Comparison of ENCODE assay signal across 14 cellular contexts in the genomic region with DNA sequence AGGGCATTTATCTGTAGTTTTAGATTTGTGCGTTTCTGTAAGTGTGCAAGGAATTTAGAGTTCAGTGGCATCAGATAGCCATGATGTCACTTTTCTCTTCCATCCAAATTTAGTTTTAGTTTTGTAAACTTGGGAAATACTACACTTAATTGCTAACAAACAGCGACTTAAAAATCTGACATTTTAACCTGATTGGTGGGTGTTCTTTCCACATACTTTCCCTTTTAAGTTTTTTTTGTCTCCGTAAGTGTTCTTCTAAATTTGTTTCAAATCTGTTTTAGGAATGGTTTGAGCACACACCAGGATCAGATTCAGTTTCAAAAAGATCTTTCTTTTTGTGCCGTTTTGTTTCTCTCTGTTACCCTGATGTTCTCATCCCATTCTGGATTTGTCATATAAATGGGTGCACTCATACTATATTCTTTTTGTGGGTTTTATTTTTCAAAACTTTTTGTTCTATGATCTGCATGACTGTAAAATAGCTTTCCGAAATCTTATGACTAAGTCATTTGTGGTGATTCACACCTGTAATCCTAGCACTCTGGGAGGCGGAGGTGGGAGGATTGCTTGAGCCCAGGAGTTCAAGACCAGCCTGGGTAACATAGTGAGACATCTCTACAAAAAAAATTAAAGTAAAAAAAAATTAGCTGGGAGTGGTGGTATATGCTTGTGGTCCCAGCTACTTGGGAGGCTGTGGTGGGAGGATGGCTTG. TPM values are rescaled to one million over a fixed set of nuclear protein-coding genes. Genes with fewer than 3 reads are reported as not detected.
DNase-seq lines count a peak whose midpoint lies in the region; ATAC-seq and TF ChIP-seq lines count a peak whose summit lies in the region.
"Had no signal": no experiment of that assay in that cellular context is flagged by ENCODE, and none has a peak within 500 bp of the region (broad histone marks: within the 10 kb centered on the region; RNA-seq: fewer than 3 reads in every experiment).

No MANE protein-coding gene starts in this region.

- no peaks in the 10 kb centered on the region for H3K9me3 ChIP-seq in transverse colon
- H3K9me3 ChIP-seq: esophagus squamous epithelium, upper lobe of left lung had no signal

- TF ChIP-seq CTCF in fibroblast of the aortic adventitia (IDR thresholded peaks at IDR 0.05; ENCODE audit: insufficient read depth, low read length), result no peak
- no peak for TF ChIP-seq CTCF in transverse colon (IDR thresholded peaks at IDR 0.05)

- DNase-seq in activated CD8-positive, alpha-beta memory T cell treated with anti-CD3 and anti-CD28 coated beads, Interleukin-2, amount 10 ng/mL, durations not matched to agents 7 days and 5 days, result no peak
- no peak for DNase-seq in activated CD8-positive, alpha-beta memory T cell treated with anti-CD3 and anti-CD28 coated beads, Interleukin-2, amount 50 U/mL, for 4 hours
- DNase-seq in activated CD4-positive, alpha-beta memory T cell treated with anti-CD3 and anti-CD28 coated beads, Interleukin-2, amount 10 ng/mL, durations not matched to agents 7 days and 5 days, result no peak
- DNase-seq in fibroblast of the aortic adventitia (ENCODE audit: low read depth), result peak; percentile 30
- DNase-seq in stimulated activated naive CD8-positive, alpha-beta T cell treated with anti-CD3 and anti-CD28 coated beads, Interleukin-15, amount 100 ng/mL, for 72 hours, result peak in 1 of 2 donors; percentile 51
- no peak for DNase-seq in transverse colon
- no peak for DNase-seq in activated gamma-delta T cell (lab: John Stamatoyannopoulos, UW)
- DNase-seq in GM19240 (ENCODE audit: insufficient read length, low spot score), result no peak
- DNase-seq: brain microvascular endothelial cell, esophagus squamous epithelium, NCI-H2227 treated with DMSO at 0.1 percent for 48 hours, occipital lobe, SHP77 had no signal

- H3K4me3 ChIP-seq in fibroblast of the aortic adventitia (ENCODE audit: low read depth, low read length) (peak overlapping the region; percentile 20), transverse colon (no peak overlapping the region)
- H3K4me3 ChIP-seq: esophagus squamous epithelium, upper lobe of left lung had no signal

- WGBS in transverse colon (ENCODE audit: low coverage in 1 of 2), 2 donors, result 74 to 75% methylated on average over 5 to 6 of the region's 6 CpGs

- TF ChIP-seq POLR2A in transverse colon (IDR thresholded peaks at IDR 0.05), result no peak

- no peaks in the 10 kb centered on the region for H3K27me3 ChIP-seq in transverse colon
- H3K27me3 ChIP-seq: brain microvascular endothelial cell, esophagus squamous epithelium, upper lobe of left lung had no signal

- POLR2A ChIA-PET in activated CD4-positive, alpha-beta memory T cell treated with anti-CD3 and anti-CD28 coated beads, Interleukin-2, amount 10 ng/mL, durations not matched to agents 7 days and 5 days (lab: Charles Lee), result interaction anchor here (0.9 to 2.0 kb wide), 4 partner anchors 24 to 303 kb away, joined by 3 to 5 read pairs (median 4); partner anchors contain the start of genes SOCS4 and WDHD1

- H3K27ac ChIP-seq in transverse colon, result peak overlapping the region in 2 of 4 donors; percentile 2
- H3K27ac ChIP-seq: brain microvascular endothelial cell, upper lobe of left lung had no signal

- peaks cover 7% of the 10 kb centered on the region for H3K36me3 Mint-ChIP-seq in activated CD8-positive, alpha-beta memory T cell treated with anti-CD3 and anti-CD28 coated beads, Interleukin-2, amount 10 ng/mL, durations not matched to agents 7 days and 5 days
- peaks cover 12% of the 10 kb centered on the region for H3K36me3 Mint-ChIP-seq in activated CD4-positive, alpha-beta memory T cell treated with anti-CD3 and anti-CD28 coated beads, Interleukin-2, amount 10 ng/mL, durations not matched to agents 7 days and 5 days (ENCODE audit: low read depth)

- intact Hi-C loops in transverse colon (cut with DNase I; ENCODE audit: low total_unique reads), result no loop called here

- in situ Hi-C loops in transverse colon (cut with MboI; ENCODE audit: low pct_ligation_motif_present in 1 of 4, low pct_unique_long_range_greater_than_20kb in 1 of 4, low sequenced_read_pairs in 3 of 4), result no loop called here

- CTCF ChIA-PET in activated CD8-positive, alpha-beta memory T cell treated with anti-CD3 and anti-CD28 coated beads, Interleukin-2, amount 10 ng/mL, durations not matched to agents 7 days and 5 days (lab: Charles Lee), result interaction anchor here (8.1 kb wide), 1 partner anchor 22 kb away, joined by 69 read pairs; no protein-coding TSS in a partner anchor
- CTCF ChIA-PET in activated CD4-positive, alpha-beta memory T cell treated with anti-CD3 and anti-CD28 coated beads, Interleukin-2, amount 10 ng/mL, durations not matched to agents 7 days and 5 days (lab: Charles Lee), result interaction anchor here (0.6 to 1.2 kb wide), 3 partner anchors 24 to 99 kb away, joined by 3 to 4 read pairs (median 3); no protein-coding TSS in a partner anchor

- no peaks in the 10 kb centered on the region for H3K9me3 Mint-ChIP-seq in activated CD8-positive, alpha-beta memory T cell treated with anti-CD3 and anti-CD28 coated beads, Interleukin-2, amount 10 ng/mL, durations not matched to agents 7 days and 5 days (ENCODE audit: low read depth)
- no peaks in the 10 kb centered on the region for H3K9me3 Mint-ChIP-seq in activated CD4-positive, alpha-beta memory T cell treated with anti-CD3 and anti-CD28 coated beads, Interleukin-2, amount 10 ng/mL, durations not matched to agents 7 days and 5 days
- H3K9me3 Mint-ChIP-seq in stimulated activated naive CD8-positive, alpha-beta T cell treated with anti-CD3 and anti-CD28 coated beads, Interleukin-15, amount 100 ng/mL, for 72 hours, result no peaks in the 10 kb centered on the region

- H3K4me3 Mint-ChIP-seq in activated CD8-positive, alpha-beta memory T cell treated with anti-CD3 and anti-CD28 coated beads, Interleukin-2, amount 10 ng/mL, durations not matched to agents 7 days and 5 days, result no peak overlapping the region
- H3K4me3 Mint-ChIP-seq in activated CD4-positive, alpha-beta memory T cell treated with anti-CD3 and anti-CD28 coated beads, Interleukin-2, amount 10 ng/mL, durations not matched to agents 7 days and 5 days, result no peak overlapping the region
- H3K4me3 Mint-ChIP-seq in stimulated activated naive CD8-positive, alpha-beta T cell treated with anti-CD3 and anti-CD28 coated beads, Interleukin-15, amount 100 ng/mL, for 72 hours, result peak overlapping the region; percentile 46 to 54

- H3K27me3 Mint-ChIP-seq in activated CD8-positive, alpha-beta memory T cell treated with anti-CD3 and anti-CD28 coated beads, Interleukin-2, amount 10 ng/mL, durations not matched to agents 7 days and 5 days, result no peaks in the 10 kb centered on the region
- H3K27me3 Mint-ChIP-seq in activated CD4-positive, alpha-beta memory T cell treated with anti-CD3 and anti-CD28 coated beads, Interleukin-2, amount 10 ng/mL, durations not matched to agents 7 days and 5 days, result no peaks in the 10 kb centered on the region
- H3K27me3 Mint-ChIP-seq in stimulated activated naive CD8-positive, alpha-beta T cell treated with anti-CD3 and anti-CD28 coated beads, Interleukin-15, amount 100 ng/mL, for 72 hours, result no peaks in the 10 kb centered on the region

- no peak for ATAC-seq in activated CD8-positive, alpha-beta memory T cell treated with anti-CD3 and anti-CD28 coated beads, Interleukin-2, amount 10 ng/mL, durations not matched to agents 7 days and 5 days
- ATAC-seq in stimulated activated naive CD8-positive, alpha-beta T cell treated with anti-CD3 and anti-CD28 coated beads, Interleukin-15, amount 100 ng/mL, for 72 hours, result peak; percentile 75

- peak overlapping the region; percentile 47 for H3K27ac Mint-ChIP-seq in activated CD8-positive, alpha-beta memory T cell treated with anti-CD3 and anti-CD28 coated beads, Interleukin-2, amount 10 ng/mL, durations not matched to agents 7 days and 5 days
- H3K27ac Mint-ChIP-seq in activated CD4-positive, alpha-beta memory T cell treated with anti-CD3 and anti-CD28 coated beads, Interleukin-2, amount 10 ng/mL, durations not matched to agents 7 days and 5 days, result peak overlapping the region; percentile 11
- peak overlapping the region in 1 of 2 donors; percentile 16 for H3K27ac Mint-ChIP-seq in stimulated activated naive CD8-positive, alpha-beta T cell treated with anti-CD3 and anti-CD28 coated beads, Interleukin-15, amount 100 ng/mL, for 72 hours

- peaks cover 15 to 67% (median 36%) of the 10 kb centered on the region in 4 donors for H3K4me1 ChIP-seq in transverse colon

- H3K4me1 Mint-ChIP-seq in activated CD8-positive, alpha-beta memory T cell treated with anti-CD3 and anti-CD28 coated beads, Interleukin-2, amount 10 ng/mL, durations not matched to agents 7 days and 5 days, result peaks cover 50% of the 10 kb centered on the region
- H3K4me1 Mint-ChIP-seq in activated CD4-positive, alpha-beta memory T cell treated with anti-CD3 and anti-CD28 coated beads, Interleukin-2, amount 10 ng/mL, durations not matched to agents 7 days and 5 days, result peaks cover 68% of the 10 kb centered on the region
- peaks cover 65% of the 10 kb centered on the region for H3K4me1 Mint-ChIP-seq in stimulated activated naive CD8-positive, alpha-beta T cell treated with anti-CD3 and anti-CD28 coated beads, Interleukin-15, amount 100 ng/mL, for 72 hours

- no peaks in the 10 kb centered on the region for H3K36me3 ChIP-seq in transverse colon
- H3K36me3 ChIP-seq: brain microvascular endothelial cell, esophagus squamous epithelium, upper lobe of left lung had no signal

- no peak for TF ChIP-seq EP300 in transverse colon (IDR thresholded peaks at IDR 0.05; ENCODE audit: low read depth)

RNA-seq across cellular contexts. Expression of gene FBXO34, which starts 58.9 kb away (rescaled TPM):
- 10 to 100 TPM; 18.6 to 22.1 TPM for total RNA-seq in activated CD8-positive, alpha-beta memory T cell treated with anti-CD3 and anti-CD28 coated beads, Interleukin-2, amount 10 ng/mL, durations not matched to agents 7 days and 5 days
- 10 to 100 TPM; 25.1 to 25.5 TPM for total RNA-seq in activated CD4-positive, alpha-beta memory T cell treated with anti-CD3 and anti-CD28 coated beads, Interleukin-2, amount 10 ng/mL, durations not matched to agents 7 days and 5 days
- total RNA-seq in fibroblast of the aortic adventitia (ENCODE audit: low replicate concordance), result 19.7 and 26.5 TPM in 2 replicates
- total RNA-seq in transverse colon, result 100 to 1,000 TPM in 2 of 4 donors, 10 to 100 TPM in 2; 34.2 to 129 (median 99.4) TPM

Comparison
In these comparisons a context has a peak if more than half of its experiments do, and no peak if none do; other contexts are left out.
1. H3K4me3 Mint-ChIP-seq: peak in stimulated activated naive CD8-positive, alpha-beta T cell treated with anti-CD3 and anti-CD28 coated beads, Interleukin-15, amount 100 ng/mL, for 72 hours (2 of 2); none in activated CD8-positive, alpha-beta memory T cell treated with anti-CD3 and anti-CD28 coated beads, Interleukin-2, amount 10 ng/mL, durations not matched to agents 7 days and 5 days (single experiment) and activated CD4-positive, alpha-beta memory T cell treated with anti-CD3 and anti-CD28 coated beads, Interleukin-2, amount 10 ng/mL, durations not matched to agents 7 days and 5 days (single experiment).